Comparison of ENCODE assay signal across 39 cellular contexts in genomic region chr6:13046084-13046483, GRCh38.
"Had no signal": no experiment of that assay in that cellular context is flagged by ENCODE, and none has a peak within 500 bp of the region (broad histone marks: within the 10 kb centered on the region; RNA-seq: fewer than 3 reads in every experiment).

No MANE protein-coding gene starts in this region.

- H3K36me3 ChIP-seq: ascending aorta, cardiac muscle cell, MG63, Peyer's patch had no signal

- DNase-seq: activated CD4-positive, alpha-beta memory T cell treated with anti-CD3 and anti-CD28 coated beads, Interleukin-2, amount 10 ng/mL, durations not matched to agents 7 days and 5 days; activated CD4-positive, alpha-beta T cell treated with anti-CD3 and anti-CD28 coated beads for 1 hour; activated CD4-positive, alpha-beta T cell treated with anti-CD3 and anti-CD28 coated beads for 48 hours; activated CD4-positive, CD25-positive, alpha-beta regulatory T cell; activated CD8-positive, alpha-beta memory T cell treated with anti-CD3 and anti-CD28 coated beads for 24 hours; activated CD8-positive, alpha-beta memory T cell treated with anti-CD3 and anti-CD28 coated beads, Interleukin-2, amount 10 ng/mL, durations not matched to agents 7 days and 5 days; activated CD8-positive, alpha-beta memory T cell treated with anti-CD3 and anti-CD28 coated beads, Interleukin-2, amount 50 U/mL, for 48 hours; activated effector memory CD4-positive, alpha-beta T cell treated with anti-CD3 and anti-CD28 coated beads, Interleukin-2, amount 50 U/mL, for 16 hours; activated naive CD4-positive, alpha-beta T cell; activated naive CD4-positive, alpha-beta T cell treated with anti-CD3 and anti-CD28 coated beads, Interleukin-2, amount 50 U/mL, for 16 hours; activated naive CD8-positive, alpha-beta T cell treated with anti-CD3 and anti-CD28 coated beads for 36 hours; activated T-cell treated with anti-CD3 and anti-CD28 coated beads, Interleukin-2, amount 50 U/mL, for 72 hours; amygdala; KBM-7; MG63; NCI-H1092 treated with DMSO at 0.1 percent for 48 hours; NCI-H1417; NCI-H146; NCI-H187; NCI-H2029 treated with DMSO at 0.1 percent for 48 hours; NCI-H2171 treated with DMSO at 0.1 percent for 48 hours; NCI-H2227 treated with DMSO at 0.1 percent for 48 hours; NCI-H446; NCI-H510A treated with DMSO at 0.1 percent for 48 hours; NCI-H526 treated with DMSO at 0.1 percent for 48 hours; NCI-H774; PC-3; Peyer's patch; RPMI8226; SHP77 treated with DMSO at 0.1 percent for 48 hours; SW 1271; T-helper 1 cell; T-helper 2 cell; T-helper 9 cell had no signal

- H3K4me1 Mint-ChIP-seq: activated CD4-positive, alpha-beta memory T cell treated with anti-CD3 and anti-CD28 coated beads, Interleukin-2, amount 10 ng/mL, durations not matched to agents 7 days and 5 days; activated naive CD8-positive, alpha-beta T cell treated with anti-CD3 and anti-CD28 coated beads for 36 hours; activated T-helper 17 cell treated with anti-CD3 and anti-CD28 coated beads, Interleukin-2, amount 50 U/mL, for 72 hours; central memory CD8-positive, alpha-beta T cell had no signal

- H3K4me1 ChIP-seq: ascending aorta, Peyer's patch had no signal

- H3K36me3 Mint-ChIP-seq: activated CD8-positive, alpha-beta memory T cell treated with anti-CD3 and anti-CD28 coated beads, Interleukin-2, amount 10 ng/mL, durations not matched to agents 7 days and 5 days; activated naive CD8-positive, alpha-beta T cell treated with anti-CD3 and anti-CD28 coated beads for 36 hours had no signal

- H3K9me3 Mint-ChIP-seq: activated CD4-positive, alpha-beta memory T cell treated with anti-CD3 and anti-CD28 coated beads, Interleukin-2, amount 10 ng/mL, durations not matched to agents 7 days and 5 days; activated naive CD8-positive, alpha-beta T cell treated with anti-CD3 and anti-CD28 coated beads for 36 hours; activated T-cell treated with anti-CD3 and anti-CD28 coated beads, Interleukin-2, amount 50 U/mL, for 72 hours; central memory CD8-positive, alpha-beta T cell had no signal

- H3K27me3 ChIP-seq: ascending aorta, cardiac muscle cell, Peyer's patch had no signal

- H3K27ac Mint-ChIP-seq: activated CD4-positive, alpha-beta memory T cell treated with anti-CD3 and anti-CD28 coated beads, Interleukin-2, amount 10 ng/mL, durations not matched to agents 7 days and 5 days; activated CD8-positive, alpha-beta memory T cell treated with anti-CD3 and anti-CD28 coated beads, Interleukin-2, amount 10 ng/mL, durations not matched to agents 7 days and 5 days; activated naive CD8-positive, alpha-beta T cell treated with anti-CD3 and anti-CD28 coated beads for 36 hours; activated T-cell treated with anti-CD3 and anti-CD28 coated beads, Interleukin-2, amount 50 U/mL, for 72 hours; activated T-helper 17 cell treated with anti-CD3 and anti-CD28 coated beads, Interleukin-2, amount 50 U/mL, for 72 hours had no signal

- ATAC-seq: activated CD8-positive, alpha-beta memory T cell treated with anti-CD3 and anti-CD28 coated beads, Interleukin-2, amount 10 ng/mL, durations not matched to agents 7 days and 5 days; activated T-cell treated with anti-CD3 and anti-CD28 coated beads, Interleukin-2, amount 50 U/mL, for 72 hours; activated T-helper 17 cell treated with anti-CD3 and anti-CD28 coated beads, Interleukin-2, amount 50 U/mL, for 72 hours; PC-3 had no signal

- H3K27ac ChIP-seq: cardiac muscle cell, Peyer's patch, VCaP had no signal

- H3K9me3 ChIP-seq: ascending aorta, Peyer's patch had no signal

- H3K4me3 ChIP-seq: ascending aorta, cardiac muscle cell, MG63, Peyer's patch had no signal

- H3K4me3 Mint-ChIP-seq: activated CD4-positive, alpha-beta memory T cell treated with anti-CD3 and anti-CD28 coated beads, Interleukin-2, amount 10 ng/mL, durations not matched to agents 7 days and 5 days; activated CD8-positive, alpha-beta memory T cell treated with anti-CD3 and anti-CD28 coated beads, Interleukin-2, amount 10 ng/mL, durations not matched to agents 7 days and 5 days; activated naive CD8-positive, alpha-beta T cell treated with anti-CD3 and anti-CD28 coated beads for 36 hours; activated T-cell treated with anti-CD3 and anti-CD28 coated beads, Interleukin-2, amount 50 U/mL, for 72 hours; activated T-helper 17 cell treated with anti-CD3 and anti-CD28 coated beads, Interleukin-2, amount 50 U/mL, for 72 hours; central memory CD8-positive, alpha-beta T cell had no signal
